Comparison of ENCODE assay signal across 17 cellular contexts in genomic region chr1:94017155-94017829, GRCh38.
A peak's percentile ranks its signal among the peaks of the same experiment; 100 is the strongest.
DNase-seq lines count a peak whose midpoint lies in the region; ATAC-seq and TF ChIP-seq lines count a peak whose summit lies in the region.
"Had no signal": no experiment of that assay in that cellular context is flagged by ENCODE, and none has a peak within 500 bp of the region (broad histone marks: within the 10 kb centered on the region; RNA-seq: fewer than 3 reads in every experiment).

No MANE protein-coding gene starts in this region.

- no peak overlapping the region for H3K27ac Mint-ChIP-seq in CD4-positive, alpha-beta T cell
- peak overlapping the region; percentile 49 for H3K27ac Mint-ChIP-seq in T-helper 17 cell

- H3K9me3 ChIP-seq in CD4-positive, alpha-beta T cell (ENCODE audit: control insufficient read depth, low read length): no peaks in the 10 kb centered on the region
- H3K9me3 ChIP-seq in GM23248 (ENCODE audit: low read depth) (no peaks in the 10 kb centered on the region), T-helper 17 cell (ENCODE audit: control insufficient read depth, low read length, poor library complexity, severe bottlenecking) (no peaks in the 10 kb centered on the region)
- H3K9me3 ChIP-seq: lower lobe of right lung had no signal

- H3K27me3 ChIP-seq in CD4-positive, alpha-beta T cell (ENCODE audit: control insufficient read depth, insufficient read depth, low read length): no peaks in the 10 kb centered on the region
- H3K27me3 ChIP-seq in GM23248 (replicated peaks; ENCODE audit: insufficient read depth): no peaks in the 10 kb centered on the region

- H3K4me1 ChIP-seq in GM23248 (ENCODE audit: insufficient read depth): peaks cover 52% of the 10 kb centered on the region

- no peaks in the 10 kb centered on the region for H3K36me3 ChIP-seq in GM23248 (ENCODE audit: low read depth)
- H3K36me3 ChIP-seq: lower lobe of right lung had no signal

- H3K4me3 ChIP-seq in GM23248 (no peak overlapping the region), fibroblast of mammary gland (ENCODE audit: control insufficient read depth, low read depth, low read length) (no peak overlapping the region)
- H3K4me3 ChIP-seq: coronary artery, lower lobe of right lung had no signal

- in situ Hi-C loops in GM23248 (cut with MboI): no loop called here

- H3K9me2 ChIP-seq in GM23248 (ENCODE audit: insufficient read depth): no peaks in the 10 kb centered on the region

- H3K36me3 Mint-ChIP-seq in CD4-positive, alpha-beta T cell (ENCODE audit: low read depth): no peaks in the 10 kb centered on the region
- H3K36me3 Mint-ChIP-seq in T-helper 17 cell (ENCODE audit: low read depth): peaks cover 4% of the 10 kb centered on the region

- no peak overlapping the region for H3K4me2 ChIP-seq in GM23248 (ENCODE audit: unreplicated experiment)
- H3K4me2 ChIP-seq: KMS-11 had no signal

- CTCF ChIA-PET in CD4-positive, alpha-beta T cell (lab: Charles Lee): interaction anchor here (0.6 kb wide), 1 partner anchor 9 kb away, joined by 3 read pairs; no protein-coding TSS in a partner anchor

- H3K79me2 ChIP-seq in GM23248 (ENCODE audit: insufficient read depth): no peaks in the 10 kb centered on the region

- H3K27ac ChIP-seq in CD4-positive, alpha-beta T cell (ENCODE audit: low read depth, low read length): no peak overlapping the region
- H3K27ac ChIP-seq in GM23248: no peak overlapping the region
- H3K27ac ChIP-seq: C4-2B, coronary artery, KMS-11, lower lobe of right lung had no signal

- H3K4me3 Mint-ChIP-seq in CD4-positive, alpha-beta T cell: no peak overlapping the region
- no peak overlapping the region for H3K4me3 Mint-ChIP-seq in T-helper 17 cell

- no peak for DNase-seq in CD4-positive, alpha-beta T cell
- DNase-seq in GM23248: peak; percentile 35
- no peak for DNase-seq in T-helper 17 cell
- peak; percentile 37 for DNase-seq in fibroblast of mammary gland (ENCODE audit: low read depth)
- no peak for DNase-seq in ecto neural progenitor cell (ENCODE audit: low spot score)
- DNase-seq in HUDEP-2 (lab: John Stamatoyannopoulos, UW; ENCODE audit: unreplicated experiment in 76 of 76): no peak
- DNase-seq in effector CD4-positive, alpha-beta T cell: no peak
- DNase-seq in NCI-H748 (lab: John Stamatoyannopoulos, UW; ENCODE audit: unreplicated experiment): no peak
- DNase-seq: GOT3, lower lobe of right lung, NCI-H2029 treated with DMSO at 0.1 percent for 48 hours, substantia nigra had no signal

- H3K4me1 Mint-ChIP-seq in CD4-positive, alpha-beta T cell (ENCODE audit: low read depth): peaks cover 6% of the 10 kb centered on the region
- H3K4me1 Mint-ChIP-seq in T-helper 17 cell: peaks cover 17% of the 10 kb centered on the region

- ATAC-seq in CD4-positive, alpha-beta T cell (ENCODE audit: poor library complexity): peak; percentile 58
- peak; percentile 54 for ATAC-seq in T-helper 17 cell
- ATAC-seq: lower lobe of right lung, sciatic nerve, SK-N-SH treated with all-trans-retinoic acid at 6 μM for 48 hours had no signal

- WGBS in GM23248 (ENCODE audit: low coverage in 1 of 2, low lambda C conversion rate in 2 of 2, missing lambda C conversion rate in 2 of 2), 2 experiments: 40 to 49% methylated on average over 6 of the region's 6 CpGs

- intact Hi-C loops in CD4-positive, alpha-beta T cell (cut with DNase I, micrococcal nuclease): no loop called here

- TF ChIP-seq CTCF in CD4-positive, alpha-beta T cell (IDR thresholded peaks at IDR 0.05): no peak
- no peak for TF ChIP-seq CTCF in fibroblast of mammary gland (conservative IDR thresholded peaks at IDR 0.05; ENCODE audit: control insufficient read depth, insufficient read depth, low read depth, low read length)

- POLR2A ChIA-PET in CD4-positive, alpha-beta T cell (lab: Charles Lee): no interaction called here

- H3F3A ChIP-seq in GM23248 (ENCODE audit: insufficient read depth): peaks cover 34% of the 10 kb centered on the region

- H4K20me1 ChIP-seq in GM23248 (ENCODE audit: insufficient read depth): no peaks in the 10 kb centered on the region

- no peak overlapping the region for H3K9ac ChIP-seq in GM23248
- H3K9ac ChIP-seq: KMS-11 had no signal

- H3K27me3 Mint-ChIP-seq in CD4-positive, alpha-beta T cell: no peaks in the 10 kb centered on the region
- peaks cover 26% of the 10 kb centered on the region for H3K27me3 Mint-ChIP-seq in T-helper 17 cell

- H2AFZ ChIP-seq in GM23248: peak overlapping the region; percentile 25; the same call in 1 of the 2 replicates

- no peaks in the 10 kb centered on the region for H3K9me3 Mint-ChIP-seq in CD4-positive, alpha-beta T cell

Comparison
In these comparisons a context has a peak if more than half of its experiments do, and no peak if none do; other contexts are left out.
1. DNase-seq: peak in GM23248 (single experiment) and fibroblast of mammary gland (single experiment); none in CD4-positive, alpha-beta T cell (0 of 10), T-helper 17 cell (0 of 3), ecto neural progenitor cell (single experiment), HUDEP-2 (0 of 76), effector CD4-positive, alpha-beta T cell (single experiment) and NCI-H748 (single experiment).